Comparison of ENCODE assay signal across 22 cellular contexts in genomic region chr17:77750427-77751043, GRCh38.
"Had no signal": no experiment of that assay in that cellular context is flagged by ENCODE, and none has a peak within 500 bp of the region (broad histone marks: within the 10 kb centered on the region; RNA-seq: fewer than 3 reads in every experiment).

No MANE protein-coding gene starts in this region.

- H3K36me3 ChIP-seq: Peyer's patch had no signal

- H3K27me3 ChIP-seq: Peyer's patch had no signal

- FAIRE-seq: astrocyte had no signal

- H3K27ac ChIP-seq: Peyer's patch, RWPE1, SK-N-MC had no signal

- DNase-seq: activated CD4-positive, alpha-beta T cell treated with anti-CD3 and anti-CD28 coated beads for 48 hours; activated CD4-positive, alpha-beta T cell treated with anti-CD3 and anti-CD28 coated beads, Interleukin-2, amount 50 U/mL, for 48 hours; activated CD4-positive, CD25-positive, alpha-beta regulatory T cell treated with anti-CD3 and anti-CD28 coated beads, Interleukin-2, amount 50 U/mL, for 72 hours; activated CD8-positive, alpha-beta memory T cell treated with anti-CD3 and anti-CD28 coated beads, Interleukin-2, amount 10 ng/mL, durations not matched to agents 7 days and 5 days; activated gamma-delta T cell; activated naive CD4-positive, alpha-beta T cell treated with anti-CD3 and anti-CD28 coated beads for 36 hours; activated T-cell treated with anti-CD3 and anti-CD28 coated beads, Interleukin-2, amount 50 U/mL, for 24 hours; amygdala; KG1; NCI-H1048; NCI-H2029; NCI-H2107; NCI-H2171 treated with DMSO at 0.1 percent for 48 hours; NCI-H510A treated with DMSO at 0.1 percent for 48 hours; NCI-H69; NK-92 treated with Interleukin-12 subunit alpha and Interleukin-12 subunit beta, amount 100 ng/mL, for 24 hours; OCI-M1; T-helper 1 cell had no signal

- H3K4me1 ChIP-seq: Peyer's patch had no signal

- H3K4me3 ChIP-seq: Peyer's patch, SK-N-MC had no signal

- ATAC-seq: activated CD8-positive, alpha-beta memory T cell treated with anti-CD3 and anti-CD28 coated beads, Interleukin-2, amount 10 ng/mL, durations not matched to agents 7 days and 5 days had no signal
